2 cellular contexts compared by ENCODE assay signal in the genomic region with DNA sequence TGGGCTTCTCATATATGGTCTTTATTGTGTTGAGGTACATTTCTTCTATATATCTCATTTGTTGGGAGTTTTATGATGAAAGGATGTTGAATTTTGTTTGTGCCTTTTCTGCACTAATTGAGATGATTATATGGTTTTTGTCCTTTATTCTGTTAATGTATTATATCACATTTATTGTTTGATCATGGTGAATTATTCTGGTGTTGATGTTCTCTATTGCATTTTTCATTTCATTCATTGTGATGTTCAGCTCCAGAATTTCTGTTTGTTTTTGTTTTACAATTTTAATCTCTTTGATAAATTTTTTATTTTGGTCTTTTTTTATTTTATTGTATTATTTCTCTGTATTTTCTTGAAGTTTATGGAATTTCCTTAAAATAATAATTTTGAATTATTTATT.
TF ChIP-seq lines count a peak whose summit lies in the region.

No MANE protein-coding gene starts in this region.

TF ChIP-seq in HEK293, 187 proteins besides CTCF, POLR2A, EP300 and RAD21:
- no peak for TF ChIP-seq SCRT1 (tag by site-specific recombination; IDR thresholded peaks at IDR 0.05; ENCODE audit: borderline replicate concordance)
- no peak for TF ChIP-seq ZNF549 (tag by site-specific recombination; IDR thresholded peaks at IDR 0.05)
- no peak for TF ChIP-seq ZNF146 (tag by site-specific recombination; IDR thresholded peaks at IDR 0.05)
- peak; percentile 34 for TF ChIP-seq SETDB1 (IDR thresholded peaks at IDR 0.05; ENCODE audit: insufficient read length, low read length)

TF ChIP-seq in K562, 482 proteins besides CTCF, POLR2A, EP300 and RAD21:
- TF ChIP-seq HLTF (IDR thresholded peaks at IDR 0.05) (peak; percentile 86), ZNF77 (CRISPR knock-in tag; IDR thresholded peaks at IDR 0.05) (no peak), ARHGAP35 (IDR thresholded peaks at IDR 0.05; ENCODE audit: partially characterized antibody) (no peak), CSDE1 (IDR thresholded peaks at IDR 0.05) (no peak), ZFX (CRISPR knock-in tag; IDR thresholded peaks at IDR 0.05) (no peak), ZC3H11A (IDR thresholded peaks at IDR 0.05; ENCODE audit: low read depth, low read length) (no peak), EGR1 (conservative IDR thresholded peaks at IDR 0.05) (no peak), WHSC1 (IDR thresholded peaks at IDR 0.05; ENCODE audit: low read length) (no peak), KLF16 (IDR thresholded peaks at IDR 0.05) (no peak), XRCC3 (IDR thresholded peaks at IDR 0.05) (peak; percentile 28; the same call in 1 of the 2 replicates), TCF7 (IDR thresholded peaks at IDR 0.05; ENCODE audit: borderline replicate concordance) (no peak), ETS2 (tag; IDR thresholded peaks at IDR 0.05; ENCODE audit: borderline replicate concordance, poor library complexity, severe bottlenecking) (no peak), ELF1 (tag; IDR thresholded peaks at IDR 0.05) (no peak), FUS (optimal IDR thresholded peaks at IDR 0.05; ENCODE audit: low read depth, low read length) (no peak), NONO (IDR thresholded peaks at IDR 0.05; ENCODE audit: low read depth in 2 of 2, low read length in 1 of 2) (no peak), EZH2 (IDR thresholded peaks at IDR 0.05; ENCODE audit: borderline replicate concordance, low read depth, low read length) (no peak), TAF9B (IDR thresholded peaks at IDR 0.05; ENCODE audit: partially characterized antibody) (no peak), SMARCA5 (IDR thresholded peaks at IDR 0.05) (no peak), THRAP3 (IDR thresholded peaks at IDR 0.05; ENCODE audit: borderline replicate concordance) (no peak), SMARCC2 (IDR thresholded peaks at IDR 0.05; ENCODE audit: low read depth) (no peak), ZBTB17 (CRISPR knock-in tag; IDR thresholded peaks at IDR 0.05) (no peak), SUPT5H (IDR thresholded peaks at IDR 0.05) (no peak), PHF8 (IDR thresholded peaks at IDR 0.05; ENCODE audit: borderline replicate concordance, low read length) (no peak), KAT7 (CRISPR knock-in tag; IDR thresholded peaks at IDR 0.05; ENCODE audit: borderline replicate concordance) (no peak), TRIM24 (IDR thresholded peaks at IDR 0.05) (peak in 1 of 2 experiments; percentile 55; a peak in 1 of 4 replicates), CBX5 (IDR thresholded peaks at IDR 0.05; ENCODE audit: borderline replicate concordance, low read depth) (0 out of 2 replicates have a peak, but pooled peaks have one; percentile 55), MTF1 (CRISPR knock-in tag; IDR thresholded peaks at IDR 0.05; ENCODE audit: borderline replicate concordance) (no peak), CBX3 (IDR thresholded peaks at IDR 0.05; ENCODE audit: borderline replicate concordance in 1 of 2, low read length in 2 of 2) (peak in 1 of 2 experiments; percentile 74; a peak in 1 of 3 replicates), JUN (IDR thresholded peaks at IDR 0.05; ENCODE audit: borderline replicate concordance, low read depth, low read length) (no peak), JUN (CRISPR knock-in tag; IDR thresholded peaks at IDR 0.05; ENCODE audit: borderline replicate concordance) (no peak), ZNF507 (tag; conservative IDR thresholded peaks at IDR 0.05) (0 out of 2 replicates have a peak, but pooled peaks have one; percentile 25), FOXJ2 (tag; IDR thresholded peaks at IDR 0.05) (no peak), ZKSCAN1 (IDR thresholded peaks at IDR 0.05; ENCODE audit: low read depth, low read length) (no peak), E2F3 (CRISPR knock-in tag; IDR thresholded peaks at IDR 0.05) (no peak), ZNF780A (CRISPR knock-in tag; IDR thresholded peaks at IDR 0.05) (no peak), MAFK (IDR thresholded peaks at IDR 0.05; ENCODE audit: low read length) (no peak), HSF4 (CRISPR knock-in tag; IDR thresholded peaks at IDR 0.05; ENCODE audit: borderline replicate concordance) (no peak), TRIM28 (IDR thresholded peaks at IDR 0.05) (peak; percentile 96)
- TF ChIP-seq, protein P1, sequence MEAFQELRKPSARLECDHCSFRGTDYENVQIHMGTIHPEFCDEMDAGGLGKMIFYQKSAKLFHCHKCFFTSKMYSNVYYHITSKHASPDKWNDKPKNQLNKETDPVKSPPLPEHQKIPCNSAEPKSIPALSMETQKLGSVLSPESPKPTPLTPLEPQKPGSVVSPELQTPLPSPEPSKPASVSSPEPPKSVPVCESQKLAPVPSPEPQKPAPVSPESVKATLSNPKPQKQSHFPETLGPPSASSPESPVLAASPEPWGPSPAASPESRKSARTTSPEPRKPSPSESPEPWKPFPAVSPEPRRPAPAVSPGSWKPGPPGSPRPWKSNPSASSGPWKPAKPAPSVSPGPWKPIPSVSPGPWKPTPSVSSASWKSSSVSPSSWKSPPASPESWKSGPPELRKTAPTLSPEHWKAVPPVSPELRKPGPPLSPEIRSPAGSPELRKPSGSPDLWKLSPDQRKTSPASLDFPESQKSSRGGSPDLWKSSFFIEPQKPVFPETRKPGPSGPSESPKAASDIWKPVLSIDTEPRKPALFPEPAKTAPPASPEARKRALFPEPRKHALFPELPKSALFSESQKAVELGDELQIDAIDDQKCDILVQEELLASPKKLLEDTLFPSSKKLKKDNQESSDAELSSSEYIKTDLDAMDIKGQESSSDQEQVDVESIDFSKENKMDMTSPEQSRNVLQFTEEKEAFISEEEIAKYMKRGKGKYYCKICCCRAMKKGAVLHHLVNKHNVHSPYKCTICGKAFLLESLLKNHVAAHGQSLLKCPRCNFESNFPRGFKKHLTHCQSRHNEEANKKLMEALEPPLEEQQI (IDR thresholded peaks at IDR 0.05): no peak
- TF ChIP-seq, protein P2, sequence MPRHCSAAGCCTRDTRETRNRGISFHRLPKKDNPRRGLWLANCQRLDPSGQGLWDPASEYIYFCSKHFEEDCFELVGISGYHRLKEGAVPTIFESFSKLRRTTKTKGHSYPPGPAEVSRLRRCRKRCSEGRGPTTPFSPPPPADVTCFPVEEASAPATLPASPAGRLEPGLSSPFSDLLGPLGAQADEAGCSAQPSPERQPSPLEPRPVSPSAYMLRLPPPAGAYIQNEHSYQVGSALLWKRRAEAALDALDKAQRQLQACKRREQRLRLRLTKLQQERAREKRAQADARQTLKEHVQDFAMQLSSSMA (CRISPR knock-in tag; IDR thresholded peaks at IDR 0.05): no peak
- TF ChIP-seq, protein P3, sequence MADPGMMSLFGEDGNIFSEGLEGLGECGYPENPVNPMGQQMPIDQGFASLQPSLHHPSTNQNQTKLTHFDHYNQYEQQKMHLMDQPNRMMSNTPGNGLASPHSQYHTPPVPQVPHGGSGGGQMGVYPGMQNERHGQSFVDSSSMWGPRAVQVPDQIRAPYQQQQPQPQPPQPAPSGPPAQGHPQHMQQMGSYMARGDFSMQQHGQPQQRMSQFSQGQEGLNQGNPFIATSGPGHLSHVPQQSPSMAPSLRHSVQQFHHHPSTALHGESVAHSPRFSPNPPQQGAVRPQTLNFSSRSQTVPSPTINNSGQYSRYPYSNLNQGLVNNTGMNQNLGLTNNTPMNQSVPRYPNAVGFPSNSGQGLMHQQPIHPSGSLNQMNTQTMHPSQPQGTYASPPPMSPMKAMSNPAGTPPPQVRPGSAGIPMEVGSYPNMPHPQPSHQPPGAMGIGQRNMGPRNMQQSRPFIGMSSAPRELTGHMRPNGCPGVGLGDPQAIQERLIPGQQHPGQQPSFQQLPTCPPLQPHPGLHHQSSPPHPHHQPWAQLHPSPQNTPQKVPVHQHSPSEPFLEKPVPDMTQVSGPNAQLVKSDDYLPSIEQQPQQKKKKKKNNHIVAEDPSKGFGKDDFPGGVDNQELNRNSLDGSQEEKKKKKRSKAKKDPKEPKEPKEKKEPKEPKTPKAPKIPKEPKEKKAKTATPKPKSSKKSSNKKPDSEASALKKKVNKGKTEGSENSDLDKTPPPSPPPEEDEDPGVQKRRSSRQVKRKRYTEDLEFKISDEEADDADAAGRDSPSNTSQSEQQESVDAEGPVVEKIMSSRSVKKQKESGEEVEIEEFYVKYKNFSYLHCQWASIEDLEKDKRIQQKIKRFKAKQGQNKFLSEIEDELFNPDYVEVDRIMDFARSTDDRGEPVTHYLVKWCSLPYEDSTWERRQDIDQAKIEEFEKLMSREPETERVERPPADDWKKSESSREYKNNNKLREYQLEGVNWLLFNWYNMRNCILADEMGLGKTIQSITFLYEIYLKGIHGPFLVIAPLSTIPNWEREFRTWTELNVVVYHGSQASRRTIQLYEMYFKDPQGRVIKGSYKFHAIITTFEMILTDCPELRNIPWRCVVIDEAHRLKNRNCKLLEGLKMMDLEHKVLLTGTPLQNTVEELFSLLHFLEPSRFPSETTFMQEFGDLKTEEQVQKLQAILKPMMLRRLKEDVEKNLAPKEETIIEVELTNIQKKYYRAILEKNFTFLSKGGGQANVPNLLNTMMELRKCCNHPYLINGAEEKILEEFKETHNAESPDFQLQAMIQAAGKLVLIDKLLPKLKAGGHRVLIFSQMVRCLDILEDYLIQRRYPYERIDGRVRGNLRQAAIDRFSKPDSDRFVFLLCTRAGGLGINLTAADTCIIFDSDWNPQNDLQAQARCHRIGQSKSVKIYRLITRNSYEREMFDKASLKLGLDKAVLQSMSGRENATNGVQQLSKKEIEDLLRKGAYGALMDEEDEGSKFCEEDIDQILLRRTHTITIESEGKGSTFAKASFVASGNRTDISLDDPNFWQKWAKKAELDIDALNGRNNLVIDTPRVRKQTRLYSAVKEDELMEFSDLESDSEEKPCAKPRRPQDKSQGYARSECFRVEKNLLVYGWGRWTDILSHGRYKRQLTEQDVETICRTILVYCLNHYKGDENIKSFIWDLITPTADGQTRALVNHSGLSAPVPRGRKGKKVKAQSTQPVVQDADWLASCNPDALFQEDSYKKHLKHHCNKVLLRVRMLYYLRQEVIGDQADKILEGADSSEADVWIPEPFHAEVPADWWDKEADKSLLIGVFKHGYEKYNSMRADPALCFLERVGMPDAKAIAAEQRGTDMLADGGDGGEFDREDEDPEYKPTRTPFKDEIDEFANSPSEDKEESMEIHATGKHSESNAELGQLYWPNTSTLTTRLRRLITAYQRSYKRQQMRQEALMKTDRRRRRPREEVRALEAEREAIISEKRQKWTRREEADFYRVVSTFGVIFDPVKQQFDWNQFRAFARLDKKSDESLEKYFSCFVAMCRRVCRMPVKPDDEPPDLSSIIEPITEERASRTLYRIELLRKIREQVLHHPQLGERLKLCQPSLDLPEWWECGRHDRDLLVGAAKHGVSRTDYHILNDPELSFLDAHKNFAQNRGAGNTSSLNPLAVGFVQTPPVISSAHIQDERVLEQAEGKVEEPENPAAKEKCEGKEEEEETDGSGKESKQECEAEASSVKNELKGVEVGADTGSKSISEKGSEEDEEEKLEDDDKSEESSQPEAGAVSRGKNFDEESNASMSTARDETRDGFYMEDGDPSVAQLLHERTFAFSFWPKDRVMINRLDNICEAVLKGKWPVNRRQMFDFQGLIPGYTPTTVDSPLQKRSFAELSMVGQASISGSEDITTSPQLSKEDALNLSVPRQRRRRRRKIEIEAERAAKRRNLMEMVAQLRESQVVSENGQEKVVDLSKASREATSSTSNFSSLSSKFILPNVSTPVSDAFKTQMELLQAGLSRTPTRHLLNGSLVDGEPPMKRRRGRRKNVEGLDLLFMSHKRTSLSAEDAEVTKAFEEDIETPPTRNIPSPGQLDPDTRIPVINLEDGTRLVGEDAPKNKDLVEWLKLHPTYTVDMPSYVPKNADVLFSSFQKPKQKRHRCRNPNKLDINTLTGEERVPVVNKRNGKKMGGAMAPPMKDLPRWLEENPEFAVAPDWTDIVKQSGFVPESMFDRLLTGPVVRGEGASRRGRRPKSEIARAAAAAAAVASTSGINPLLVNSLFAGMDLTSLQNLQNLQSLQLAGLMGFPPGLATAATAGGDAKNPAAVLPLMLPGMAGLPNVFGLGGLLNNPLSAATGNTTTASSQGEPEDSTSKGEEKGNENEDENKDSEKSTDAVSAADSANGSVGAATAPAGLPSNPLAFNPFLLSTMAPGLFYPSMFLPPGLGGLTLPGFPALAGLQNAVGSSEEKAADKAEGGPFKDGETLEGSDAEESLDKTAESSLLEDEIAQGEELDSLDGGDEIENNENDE (IDR thresholded peaks at IDR 0.05; ENCODE audit: low read depth, low read length): no peak
- TF ChIP-seq, protein P4, sequence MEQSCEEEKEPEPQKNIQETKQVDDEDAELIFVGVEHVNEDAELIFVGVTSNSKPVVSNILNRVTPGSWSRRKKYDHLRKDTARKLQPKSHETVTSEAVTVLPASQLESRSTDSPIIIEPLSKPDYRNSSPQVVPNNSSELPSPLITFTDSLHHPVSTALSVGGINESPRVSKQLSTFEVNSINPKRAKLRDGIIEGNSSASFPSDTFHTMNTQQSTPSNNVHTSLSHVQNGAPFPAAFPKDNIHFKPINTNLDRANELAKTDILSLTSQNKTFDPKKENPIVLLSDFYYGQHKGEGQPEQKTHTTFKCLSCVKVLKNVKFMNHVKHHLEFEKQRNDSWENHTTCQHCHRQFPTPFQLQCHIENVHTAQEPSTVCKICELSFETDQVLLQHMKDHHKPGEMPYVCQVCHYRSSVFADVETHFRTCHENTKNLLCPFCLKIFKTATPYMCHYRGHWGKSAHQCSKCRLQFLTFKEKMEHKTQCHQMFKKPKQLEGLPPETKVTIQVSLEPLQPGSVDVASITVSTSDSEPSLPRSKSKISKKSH (CRISPR knock-in tag; IDR thresholded peaks at IDR 0.05): 0 out of 2 replicates have a peak, but pooled peaks have one; percentile 56
- TF ChIP-seq, protein P5, sequence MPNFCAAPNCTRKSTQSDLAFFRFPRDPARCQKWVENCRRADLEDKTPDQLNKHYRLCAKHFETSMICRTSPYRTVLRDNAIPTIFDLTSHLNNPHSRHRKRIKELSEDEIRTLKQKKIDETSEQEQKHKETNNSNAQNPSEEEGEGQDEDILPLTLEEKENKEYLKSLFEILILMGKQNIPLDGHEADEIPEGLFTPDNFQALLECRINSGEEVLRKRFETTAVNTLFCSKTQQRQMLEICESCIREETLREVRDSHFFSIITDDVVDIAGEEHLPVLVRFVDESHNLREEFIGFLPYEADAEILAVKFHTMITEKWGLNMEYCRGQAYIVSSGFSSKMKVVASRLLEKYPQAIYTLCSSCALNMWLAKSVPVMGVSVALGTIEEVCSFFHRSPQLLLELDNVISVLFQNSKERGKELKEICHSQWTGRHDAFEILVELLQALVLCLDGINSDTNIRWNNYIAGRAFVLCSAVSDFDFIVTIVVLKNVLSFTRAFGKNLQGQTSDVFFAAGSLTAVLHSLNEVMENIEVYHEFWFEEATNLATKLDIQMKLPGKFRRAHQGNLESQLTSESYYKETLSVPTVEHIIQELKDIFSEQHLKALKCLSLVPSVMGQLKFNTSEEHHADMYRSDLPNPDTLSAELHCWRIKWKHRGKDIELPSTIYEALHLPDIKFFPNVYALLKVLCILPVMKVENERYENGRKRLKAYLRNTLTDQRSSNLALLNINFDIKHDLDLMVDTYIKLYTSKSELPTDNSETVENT (CRISPR knock-in tag; IDR thresholded peaks at IDR 0.05): no peak
